In the genomic region with DNA sequence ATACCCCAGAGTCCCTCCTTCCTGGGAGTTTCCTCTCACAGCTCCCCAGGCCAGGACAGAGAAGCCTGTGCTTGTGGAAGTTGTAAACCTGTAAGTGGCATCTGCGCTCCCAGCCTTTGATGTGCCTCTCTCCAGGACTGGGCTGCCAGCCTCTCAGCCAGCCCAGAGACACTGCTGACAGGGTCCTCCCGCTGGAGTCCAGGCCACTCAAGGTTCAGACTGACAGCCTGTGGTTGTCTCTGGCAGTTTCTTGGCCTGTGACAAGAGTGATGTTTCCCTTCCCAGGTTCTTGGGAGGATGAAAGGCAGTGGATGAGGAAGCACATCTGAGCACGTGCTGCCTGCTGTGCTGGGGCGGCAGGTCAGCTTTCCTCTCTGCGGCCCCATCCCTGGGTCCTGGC, we compare ENCODE assay signal across 12 cellular contexts. TPM values are rescaled to one million over a fixed set of nuclear protein-coding genes. Genes with fewer than 3 reads are reported as not detected.
A peak's percentile ranks its signal among the peaks of the same experiment; 100 is the strongest.
DNase-seq lines count a peak whose midpoint lies in the region; ATAC-seq and TF ChIP-seq lines count a peak whose summit lies in the region.
"Had no signal": no experiment of that assay in that cellular context is flagged by ENCODE, and none has a peak within 500 bp of the region (broad histone marks: within the 10 kb centered on the region; RNA-seq: fewer than 3 reads in every experiment).

No MANE protein-coding gene starts in this region.

- DNase-seq in activated naive CD4-positive, alpha-beta T cell (lab: John Stamatoyannopoulos, UW) = no peak
- DNase-seq in activated CD8-positive, alpha-beta T cell treated with anti-CD3 and anti-CD28 coated beads, Interleukin-2, amount 10 ng/mL, durations not matched to agents 7 days and 5 days = no peak
- DNase-seq in type B pancreatic cell (ENCODE audit: extremely low spot score, unreplicated experiment) (no peak), NCI-H2196 (lab: John Stamatoyannopoulos, UW; ENCODE audit: unreplicated experiment) (no peak)
- no peak for DNase-seq in activated effector memory CD4-positive, alpha-beta T cell treated with anti-CD3 and anti-CD28 coated beads, Interleukin-2, amount 50 U/mL, for 16 hours
- no peak for DNase-seq in central memory CD4-positive, alpha-beta T cell
- DNase-seq: activated CD8-positive, alpha-beta memory T cell treated with anti-CD3 and anti-CD28 coated beads, Interleukin-2, amount 50 U/mL, for 48 hours; anterior cingulate cortex; foreskin melanocyte; NCI-H524 had no signal

- TF ChIP-seq CTCF in type B pancreatic cell (conservative IDR thresholded peaks at IDR 0.05) = no peak

- H3K27me3 Mint-ChIP-seq in activated naive CD4-positive, alpha-beta T cell treated with anti-CD3 and anti-CD28 coated beads, Interleukin-2, amount 50 U/mL, for 24 hours = no peaks in the 10 kb centered on the region
- H3K27me3 Mint-ChIP-seq in activated CD8-positive, alpha-beta T cell treated with anti-CD3 and anti-CD28 coated beads, Interleukin-2, amount 10 ng/mL, durations not matched to agents 7 days and 5 days (ENCODE audit: low read depth) = peaks cover 3% of the 10 kb centered on the region
- H3K27me3 Mint-ChIP-seq in type B pancreatic cell = no peaks in the 10 kb centered on the region

- peak overlapping the region; percentile 27 for H3K9ac ChIP-seq in muscle layer of colon (ENCODE audit: low read length)

- H3K36me3 ChIP-seq in muscle layer of colon (ENCODE audit: insufficient read depth, low read length) = no peaks in the 10 kb centered on the region

- H3K27ac ChIP-seq in muscle layer of colon (ENCODE audit: low read depth, low read length) = no peak overlapping the region

- H3K9me3 Mint-ChIP-seq in activated naive CD4-positive, alpha-beta T cell treated with anti-CD3 and anti-CD28 coated beads, Interleukin-2, amount 50 U/mL, for 24 hours = no peaks in the 10 kb centered on the region
- H3K9me3 Mint-ChIP-seq in activated CD8-positive, alpha-beta T cell treated with anti-CD3 and anti-CD28 coated beads, Interleukin-2, amount 10 ng/mL, durations not matched to agents 7 days and 5 days (ENCODE audit: insufficient read depth) = no peaks in the 10 kb centered on the region
- no peaks in the 10 kb centered on the region for H3K9me3 Mint-ChIP-seq in type B pancreatic cell

- POLR2A ChIA-PET in activated CD8-positive, alpha-beta T cell treated with anti-CD3 and anti-CD28 coated beads, Interleukin-2, amount 10 ng/mL, durations not matched to agents 7 days and 5 days (lab: Charles Lee) = no interaction called here

- peaks cover 52% of the 10 kb centered on the region for H3K4me1 Mint-ChIP-seq in activated naive CD4-positive, alpha-beta T cell treated with anti-CD3 and anti-CD28 coated beads, Interleukin-2, amount 50 U/mL, for 24 hours
- peaks cover 69% of the 10 kb centered on the region for H3K4me1 Mint-ChIP-seq in activated CD8-positive, alpha-beta T cell treated with anti-CD3 and anti-CD28 coated beads, Interleukin-2, amount 10 ng/mL, durations not matched to agents 7 days and 5 days (ENCODE audit: low read depth)
- H3K4me1 Mint-ChIP-seq in type B pancreatic cell (ENCODE audit: unreplicated experiment) = peaks cover 35% of the 10 kb centered on the region

- H3K4me1 ChIP-seq in muscle layer of colon (ENCODE audit: insufficient read depth, low read length) = peaks cover 51% of the 10 kb centered on the region

- no peaks in the 10 kb centered on the region for H3K27me3 ChIP-seq in muscle layer of colon (ENCODE audit: control insufficient read depth in 1 of 2, insufficient read depth in 2 of 2, low read length in 2 of 2)

- H3K4me3 ChIP-seq in muscle layer of colon (ENCODE audit: low read depth in 1 of 2, low read length in 2 of 2) = no peak overlapping the region

- peak overlapping the region; percentile 20 for H3K27ac Mint-ChIP-seq in activated naive CD4-positive, alpha-beta T cell treated with anti-CD3 and anti-CD28 coated beads, Interleukin-2, amount 50 U/mL, for 24 hours
- peak overlapping the region; percentile 48 for H3K27ac Mint-ChIP-seq in activated CD8-positive, alpha-beta T cell treated with anti-CD3 and anti-CD28 coated beads, Interleukin-2, amount 10 ng/mL, durations not matched to agents 7 days and 5 days
- peak overlapping the region; percentile 34 for H3K27ac Mint-ChIP-seq in type B pancreatic cell

- H3K9me3 ChIP-seq in muscle layer of colon (ENCODE audit: low read length) = no peaks in the 10 kb centered on the region

- CTCF ChIA-PET in activated CD8-positive, alpha-beta T cell treated with anti-CD3 and anti-CD28 coated beads, Interleukin-2, amount 10 ng/mL, durations not matched to agents 7 days and 5 days (lab: Charles Lee) = interaction anchor here (1.2 kb wide), 1 partner anchor 162 kb away, joined by 3 read pairs; no protein-coding TSS in a partner anchor

- no peak for ATAC-seq in activated CD8-positive, alpha-beta T cell treated with anti-CD3 and anti-CD28 coated beads, Interleukin-2, amount 10 ng/mL, durations not matched to agents 7 days and 5 days

- no peak overlapping the region for H3K4me3 Mint-ChIP-seq in activated naive CD4-positive, alpha-beta T cell treated with anti-CD3 and anti-CD28 coated beads, Interleukin-2, amount 50 U/mL, for 24 hours
- H3K4me3 Mint-ChIP-seq in activated CD8-positive, alpha-beta T cell treated with anti-CD3 and anti-CD28 coated beads, Interleukin-2, amount 10 ng/mL, durations not matched to agents 7 days and 5 days = no peak overlapping the region
- peak overlapping the region; percentile 37 for H3K4me3 Mint-ChIP-seq in type B pancreatic cell

- no peaks in the 10 kb centered on the region for H3K36me3 Mint-ChIP-seq in activated naive CD4-positive, alpha-beta T cell treated with anti-CD3 and anti-CD28 coated beads, Interleukin-2, amount 50 U/mL, for 24 hours
- H3K36me3 Mint-ChIP-seq in activated CD8-positive, alpha-beta T cell treated with anti-CD3 and anti-CD28 coated beads, Interleukin-2, amount 10 ng/mL, durations not matched to agents 7 days and 5 days (ENCODE audit: low read depth) = peaks cover 16% of the 10 kb centered on the region
- H3K36me3 Mint-ChIP-seq in type B pancreatic cell = no peaks in the 10 kb centered on the region

RNA-seq across cellular contexts. Expression of a gene that starts 3.0 kb away (rescaled TPM):
- total RNA-seq in activated CD8-positive, alpha-beta T cell treated with anti-CD3 and anti-CD28 coated beads, Interleukin-2, amount 10 ng/mL, durations not matched to agents 7 days and 5 days = 10 to 100 TPM; 21.0 to 21.1 TPM
- 28.5 and 31.6 TPM in 2 replicates for total RNA-seq in type B pancreatic cell (ENCODE audit: low replicate concordance)

RNA-seq across cellular contexts. Expression of a gene that starts 18.7 kb away (rescaled TPM):
- total RNA-seq in activated CD8-positive, alpha-beta T cell treated with anti-CD3 and anti-CD28 coated beads, Interleukin-2, amount 10 ng/mL, durations not matched to agents 7 days and 5 days = 10 to 100 TPM; 55.2 to 58.1 TPM
- 9.0 and 24.7 TPM in 2 replicates for total RNA-seq in type B pancreatic cell (ENCODE audit: low replicate concordance)
